9 cellular contexts compared by ENCODE assay signal in the genomic region with DNA sequence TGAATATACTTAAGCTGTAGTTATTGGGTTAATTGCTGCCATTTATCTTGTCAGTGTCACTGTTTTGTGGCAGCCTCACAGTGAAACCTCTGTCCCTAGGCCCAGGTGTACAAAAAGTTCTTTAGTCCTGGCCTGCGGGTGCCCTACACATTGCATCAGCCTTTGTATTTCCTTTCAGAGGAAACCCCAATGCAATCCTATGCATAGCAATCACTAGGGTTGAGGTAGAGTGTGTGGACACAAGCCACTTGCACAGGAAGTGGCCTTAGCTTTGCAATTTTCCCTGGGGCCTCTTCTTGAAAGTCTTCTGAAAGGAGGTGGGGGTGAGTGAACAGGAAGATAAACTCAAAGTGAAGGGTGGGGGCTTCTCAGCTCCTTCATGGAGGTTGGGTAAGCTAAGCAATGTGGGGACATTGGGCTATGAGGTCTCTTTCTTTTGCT. TPM values are rescaled to one million over a fixed set of nuclear protein-coding genes. Genes with fewer than 3 reads are reported as not detected.
A peak's percentile ranks its signal among the peaks of the same experiment; 100 is the strongest.
DNase-seq lines count a peak whose midpoint lies in the region; ATAC-seq and TF ChIP-seq lines count a peak whose summit lies in the region.
"Had no signal": no experiment of that assay in that cellular context is flagged by ENCODE, and none has a peak within 500 bp of the region (broad histone marks: within the 10 kb centered on the region; RNA-seq: fewer than 3 reads in every experiment).

No MANE protein-coding gene starts in this region.

- DNase-seq in GM12865 (ENCODE audit: low read depth): peak; percentile 79
- no peak for DNase-seq in effector memory CD8-positive, alpha-beta T cell
- DNase-seq in NCI-H345 (lab: John Stamatoyannopoulos, UW): no peak
- no peak for DNase-seq in caudate nucleus (lab: John Stamatoyannopoulos, UW)
- no peak for DNase-seq in NCI-H1417 (lab: John Stamatoyannopoulos, UW)
- no peak for DNase-seq in NCI-H2196 (lab: John Stamatoyannopoulos, UW; ENCODE audit: unreplicated experiment)
- DNase-seq: NCI-H526 had no signal

- H3K4me3 ChIP-seq in GM12865 (ENCODE audit: low read depth, low read length): no peak overlapping the region

- peak overlapping the region in 3 of 4 donors; percentile 26 to 93 (median 77) for H3K4me3 Mint-ChIP-seq in IgD-negative memory B cell
- H3K4me3 Mint-ChIP-seq in effector memory CD8-positive, alpha-beta T cell: peak overlapping the region in 1 of 2 donors; percentile 13

- TF ChIP-seq CTCF in GM12865 (IDR thresholded peaks at IDR 0.05; ENCODE audit: insufficient read depth, low read depth, low read length, missing control alignments): no peak

- peak overlapping the region in 2 of 3 donors; percentile 24 to 37 for H3K27ac Mint-ChIP-seq in IgD-negative memory B cell
- H3K27ac Mint-ChIP-seq in effector memory CD8-positive, alpha-beta T cell: peak overlapping the region; percentile 22 to 46

- peaks cover 54 to 67% (median 54%) of the 10 kb centered on the region in 3 donors for H3K4me1 Mint-ChIP-seq in IgD-negative memory B cell
- H3K4me1 Mint-ChIP-seq in effector memory CD8-positive, alpha-beta T cell (ENCODE audit: low read depth in 2 of 2): peaks cover 14 to 37% of the 10 kb centered on the region in 2 donors

- peaks cover 6% of the 10 kb centered on the region for H3K27me3 Mint-ChIP-seq in IgD-negative memory B cell
- no peaks in the 10 kb centered on the region for H3K27me3 Mint-ChIP-seq in effector memory CD8-positive, alpha-beta T cell

- H3K36me3 Mint-ChIP-seq in IgD-negative memory B cell: no peaks in the 10 kb centered on the region
- H3K36me3 Mint-ChIP-seq in effector memory CD8-positive, alpha-beta T cell (ENCODE audit: insufficient read depth): no peaks in the 10 kb centered on the region

- no peaks in the 10 kb centered on the region for H3K9me3 Mint-ChIP-seq in IgD-negative memory B cell
- H3K9me3 Mint-ChIP-seq in effector memory CD8-positive, alpha-beta T cell: no peaks in the 10 kb centered on the region

- H3K27ac ChIP-seq in caudate nucleus (ENCODE audit: low read depth, low read length): no peak overlapping the region

- ATAC-seq in GM21526 (IDR thresholded peaks at IDR 0.05; ENCODE audit: low FRiP score, unreplicated experiment): peak; percentile 33
- peak; percentile 58 for ATAC-seq in effector memory CD8-positive, alpha-beta T cell (replicated peaks)

RNA-seq across cellular contexts. Expression of a gene that starts 27.8 kb away (rescaled TPM):
- polyA plus RNA-seq in IgD-negative memory B cell: not detected
